In genomic region chr6:142913511-142914047, GRCh38 we compare ENCODE assay signal across 8 cellular contexts. TPM values are rescaled to one million over a fixed set of nuclear protein-coding genes. Genes with fewer than 3 reads are reported as not detected.
A peak's percentile ranks its signal among the peaks of the same experiment; 100 is the strongest.
DNase-seq lines count a peak whose midpoint lies in the region; ATAC-seq and TF ChIP-seq lines count a peak whose summit lies in the region.

No MANE protein-coding gene starts in this region.

- H3K36me3 Mint-ChIP-seq in T-helper 17 cell (ENCODE audit: low read depth): peaks cover 6% of the 10 kb centered on the region
- no peaks in the 10 kb centered on the region for H3K36me3 Mint-ChIP-seq in dendritic cell treated with granulocyte-macrophage colony-stimulating factor and Interleukin-4, amounts not matched to agents 40 ng/mL and 50 ng/mL, for 4 days (ENCODE audit: low read depth)

- H3K9me3 ChIP-seq in T-helper 17 cell (ENCODE audit: control insufficient read depth, low read length, poor library complexity, severe bottlenecking): no peaks in the 10 kb centered on the region

- DNase-seq in T-helper 17 cell: peak; percentile 23 to 52 (median 48)
- peak; percentile 69 to 86 for DNase-seq in stimulated activated naive CD8-positive, alpha-beta T cell treated with anti-CD3 and anti-CD28 coated beads, Interleukin-15, amount 100 ng/mL, for 72 hours
- DNase-seq in erythroblast (lab: John Stamatoyannopoulos, UW): no peak
- no peak for DNase-seq in HuH-7.5 (ENCODE audit: low spot score)
- DNase-seq in NCI-H2227 treated with DMSO at 0.1 percent for 48 hours (lab: John Stamatoyannopoulos, UW): no peak

- H3K9me3 Mint-ChIP-seq in dendritic cell treated with granulocyte-macrophage colony-stimulating factor and Interleukin-4, amounts not matched to agents 40 ng/mL and 50 ng/mL, for 4 days: no peaks in the 10 kb centered on the region
- H3K9me3 Mint-ChIP-seq in stimulated activated naive CD8-positive, alpha-beta T cell treated with anti-CD3 and anti-CD28 coated beads, Interleukin-15, amount 100 ng/mL, for 72 hours: peaks cover 0 to 4% of the 10 kb centered on the region in 2 donors

- H3K27me3 Mint-ChIP-seq in T-helper 17 cell: no peaks in the 10 kb centered on the region
- H3K27me3 Mint-ChIP-seq in dendritic cell treated with granulocyte-macrophage colony-stimulating factor and Interleukin-4, amounts not matched to agents 40 ng/mL and 50 ng/mL, for 4 days: peaks cover 3% of the 10 kb centered on the region
- H3K27me3 Mint-ChIP-seq in stimulated activated naive CD8-positive, alpha-beta T cell treated with anti-CD3 and anti-CD28 coated beads, Interleukin-15, amount 100 ng/mL, for 72 hours: no peaks in the 10 kb centered on the region

- ATAC-seq in GM18867 (IDR thresholded peaks at IDR 0.05; ENCODE audit: unreplicated experiment) (peak; percentile 93), HG02970 (IDR thresholded peaks at IDR 0.05; ENCODE audit: low FRiP score, unreplicated experiment) (peak; percentile 88), T-helper 17 cell (peak; percentile 87)
- ATAC-seq in stimulated activated naive CD8-positive, alpha-beta T cell treated with anti-CD3 and anti-CD28 coated beads, Interleukin-15, amount 100 ng/mL, for 72 hours: peak; percentile 93

- peak overlapping the region; percentile 89 for H3K4me3 Mint-ChIP-seq in T-helper 17 cell
- peak overlapping the region; percentile 43 for H3K4me3 Mint-ChIP-seq in dendritic cell treated with granulocyte-macrophage colony-stimulating factor and Interleukin-4, amounts not matched to agents 40 ng/mL and 50 ng/mL, for 4 days
- H3K4me3 Mint-ChIP-seq in stimulated activated naive CD8-positive, alpha-beta T cell treated with anti-CD3 and anti-CD28 coated beads, Interleukin-15, amount 100 ng/mL, for 72 hours: peak overlapping the region; percentile 62 to 74

- H3K4me1 Mint-ChIP-seq in T-helper 17 cell: peaks cover 67% of the 10 kb centered on the region
- peaks cover 24% of the 10 kb centered on the region for H3K4me1 Mint-ChIP-seq in dendritic cell treated with granulocyte-macrophage colony-stimulating factor and Interleukin-4, amounts not matched to agents 40 ng/mL and 50 ng/mL, for 4 days (ENCODE audit: low read depth)
- H3K4me1 Mint-ChIP-seq in stimulated activated naive CD8-positive, alpha-beta T cell treated with anti-CD3 and anti-CD28 coated beads, Interleukin-15, amount 100 ng/mL, for 72 hours: peaks cover 83% of the 10 kb centered on the region

- no peak for TF ChIP-seq POLR2A in erythroblast (IDR thresholded peaks at IDR 0.05; ENCODE audit: low read length)

- intact Hi-C loops in dendritic cell treated with granulocyte-macrophage colony-stimulating factor and Interleukin-4, amounts not matched to agents 40 ng/mL and 50 ng/mL, for 4 days (cut with micrococcal nuclease): loop anchor here (10.0 kb wide), 1 partner anchor 111 kb away; no protein-coding TSS in a partner anchor

- no peak overlapping the region for H3K27ac Mint-ChIP-seq in T-helper 17 cell
- H3K27ac Mint-ChIP-seq in dendritic cell treated with granulocyte-macrophage colony-stimulating factor and Interleukin-4, amounts not matched to agents 40 ng/mL and 50 ng/mL, for 4 days: no peak overlapping the region
- H3K27ac Mint-ChIP-seq in stimulated activated naive CD8-positive, alpha-beta T cell treated with anti-CD3 and anti-CD28 coated beads, Interleukin-15, amount 100 ng/mL, for 72 hours: peak overlapping the region; percentile 93 to 96

RNA-seq across cellular contexts. Expression of gene HIVEP2, which starts 31.4 kb away (rescaled TPM):
- total RNA-seq in T-helper 17 cell: 10 to 100 TPM; 73.6 to 78.6 TPM

Comparison
In these comparisons a context has a peak if more than half of its experiments do, and no peak if none do; other contexts are left out.
1. DNase-seq: peak in T-helper 17 cell (3 of 3) and stimulated activated naive CD8-positive, alpha-beta T cell treated with anti-CD3 and anti-CD28 coated beads, Interleukin-15, amount 100 ng/mL, for 72 hours (2 of 2); none in erythroblast (0 of 2), HuH-7.5 (single experiment) and NCI-H2227 treated with DMSO at 0.1 percent for 48 hours (single experiment).
2. H3K27ac Mint-ChIP-seq: peak in stimulated activated naive CD8-positive, alpha-beta T cell treated with anti-CD3 and anti-CD28 coated beads, Interleukin-15, amount 100 ng/mL, for 72 hours (2 of 2); none in T-helper 17 cell (single experiment) and dendritic cell treated with granulocyte-macrophage colony-stimulating factor and Interleukin-4, amounts not matched to agents 40 ng/mL and 50 ng/mL, for 4 days (single experiment).
3. Peak in every context shown above with its lines, with median percentiles within 50 percentile points of each other: ATAC-seq and H3K4me3 Mint-ChIP-seq.